1 cellular context compared by ENCODE assay signal in genomic region chr7:77802557-77803410, GRCh38.
A peak's percentile ranks its signal among the peaks of the same experiment; 100 is the strongest.
TF ChIP-seq lines count a peak whose summit lies in the region.

No MANE protein-coding gene starts in this region.

TF ChIP-seq in K562, 482 proteins besides CTCF, POLR2A, EP300 and RAD21 (continues in another document):
- no peak for TF ChIP-seq FUS (optimal IDR thresholded peaks at IDR 0.05; ENCODE audit: low read depth, low read length)
- TF ChIP-seq, protein P1, sequence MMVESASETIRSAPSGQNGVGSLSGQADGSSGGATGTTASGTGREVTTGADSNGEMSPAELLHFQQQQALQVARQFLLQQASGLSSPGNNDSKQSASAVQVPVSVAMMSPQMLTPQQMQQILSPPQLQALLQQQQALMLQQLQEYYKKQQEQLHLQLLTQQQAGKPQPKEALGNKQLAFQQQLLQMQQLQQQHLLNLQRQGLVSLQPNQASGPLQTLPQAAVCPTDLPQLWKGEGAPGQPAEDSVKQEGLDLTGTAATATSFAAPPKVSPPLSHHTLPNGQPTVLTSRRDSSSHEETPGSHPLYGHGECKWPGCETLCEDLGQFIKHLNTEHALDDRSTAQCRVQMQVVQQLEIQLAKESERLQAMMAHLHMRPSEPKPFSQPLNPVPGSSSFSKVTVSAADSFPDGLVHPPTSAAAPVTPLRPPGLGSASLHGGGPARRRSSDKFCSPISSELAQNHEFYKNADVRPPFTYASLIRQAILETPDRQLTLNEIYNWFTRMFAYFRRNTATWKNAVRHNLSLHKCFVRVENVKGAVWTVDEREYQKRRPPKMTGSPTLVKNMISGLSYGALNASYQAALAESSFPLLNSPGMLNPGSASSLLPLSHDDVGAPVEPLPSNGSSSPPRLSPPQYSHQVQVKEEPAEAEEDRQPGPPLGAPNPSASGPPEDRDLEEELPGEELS (CRISPR knock-in tag; IDR thresholded peaks at IDR 0.05; ENCODE audit: borderline replicate concordance): no peak
- TF ChIP-seq ELF1 (tag; IDR thresholded peaks at IDR 0.05): 0 out of 2 replicates have a peak, but pooled peaks have one; percentile 7
- no peak for TF ChIP-seq ID3 (CRISPR knock-in tag; IDR thresholded peaks at IDR 0.05)
- TF ChIP-seq ID3 (tag; IDR thresholded peaks at IDR 0.05): peak; percentile 79
- no peak for TF ChIP-seq E2F3 (CRISPR knock-in tag; IDR thresholded peaks at IDR 0.05)
- no peak for TF ChIP-seq SMARCA4 (IDR thresholded peaks at IDR 0.05)
- TF ChIP-seq SMAD1 (IDR thresholded peaks at IDR 0.05; ENCODE audit: low read depth, low read length, partially characterized antibody): no peak
- TF ChIP-seq, protein P2, sequence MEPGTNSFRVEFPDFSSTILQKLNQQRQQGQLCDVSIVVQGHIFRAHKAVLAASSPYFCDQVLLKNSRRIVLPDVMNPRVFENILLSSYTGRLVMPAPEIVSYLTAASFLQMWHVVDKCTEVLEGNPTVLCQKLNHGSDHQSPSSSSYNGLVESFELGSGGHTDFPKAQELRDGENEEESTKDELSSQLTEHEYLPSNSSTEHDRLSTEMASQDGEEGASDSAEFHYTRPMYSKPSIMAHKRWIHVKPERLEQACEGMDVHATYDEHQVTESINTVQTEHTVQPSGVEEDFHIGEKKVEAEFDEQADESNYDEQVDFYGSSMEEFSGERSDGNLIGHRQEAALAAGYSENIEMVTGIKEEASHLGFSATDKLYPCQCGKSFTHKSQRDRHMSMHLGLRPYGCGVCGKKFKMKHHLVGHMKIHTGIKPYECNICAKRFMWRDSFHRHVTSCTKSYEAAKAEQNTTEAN (CRISPR knock-in tag; IDR thresholded peaks at IDR 0.05): no peak
- no peak for TF ChIP-seq ZNF347 (CRISPR knock-in tag; IDR thresholded peaks at IDR 0.05; ENCODE audit: low read depth)
- no peak for TF ChIP-seq GATA2 (CRISPR knock-in tag; IDR thresholded peaks at IDR 0.05)
- TF ChIP-seq SETDB1 (IDR thresholded peaks at IDR 0.05; ENCODE audit: low read length): no peak
- no peak for TF ChIP-seq ZBTB26 (CRISPR knock-in tag; IDR thresholded peaks at IDR 0.05)
- no peak for TF ChIP-seq ZNF253 (CRISPR knock-in tag; conservative IDR thresholded peaks at IDR 0.05)
- no peak for TF ChIP-seq MTA1 (IDR thresholded peaks at IDR 0.05; ENCODE audit: borderline replicate concordance)
- TF ChIP-seq, protein P3, sequence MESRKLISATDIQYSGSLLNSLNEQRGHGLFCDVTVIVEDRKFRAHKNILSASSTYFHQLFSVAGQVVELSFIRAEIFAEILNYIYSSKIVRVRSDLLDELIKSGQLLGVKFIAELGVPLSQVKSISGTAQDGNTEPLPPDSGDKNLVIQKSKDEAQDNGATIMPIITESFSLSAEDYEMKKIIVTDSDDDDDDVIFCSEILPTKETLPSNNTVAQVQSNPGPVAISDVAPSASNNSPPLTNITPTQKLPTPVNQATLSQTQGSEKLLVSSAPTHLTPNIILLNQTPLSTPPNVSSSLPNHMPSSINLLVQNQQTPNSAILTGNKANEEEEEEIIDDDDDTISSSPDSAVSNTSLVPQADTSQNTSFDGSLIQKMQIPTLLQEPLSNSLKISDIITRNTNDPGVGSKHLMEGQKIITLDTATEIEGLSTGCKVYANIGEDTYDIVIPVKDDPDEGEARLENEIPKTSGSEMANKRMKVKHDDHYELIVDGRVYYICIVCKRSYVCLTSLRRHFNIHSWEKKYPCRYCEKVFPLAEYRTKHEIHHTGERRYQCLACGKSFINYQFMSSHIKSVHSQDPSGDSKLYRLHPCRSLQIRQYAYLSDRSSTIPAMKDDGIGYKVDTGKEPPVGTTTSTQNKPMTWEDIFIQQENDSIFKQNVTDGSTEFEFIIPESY (CRISPR knock-in tag; IDR thresholded peaks at IDR 0.05): no peak
- TF ChIP-seq C11orf30 (IDR thresholded peaks at IDR 0.05; ENCODE audit: low read depth): peak; percentile 66
- no peak for TF ChIP-seq ATF6 (CRISPR knock-in tag; IDR thresholded peaks at IDR 0.05)
- no peak for TF ChIP-seq NR0B1 (IDR thresholded peaks at IDR 0.05; ENCODE audit: partially characterized antibody)
- TF ChIP-seq ZNF212 (CRISPR knock-in tag; IDR thresholded peaks at IDR 0.05): no peak
- TF ChIP-seq, protein P4, sequence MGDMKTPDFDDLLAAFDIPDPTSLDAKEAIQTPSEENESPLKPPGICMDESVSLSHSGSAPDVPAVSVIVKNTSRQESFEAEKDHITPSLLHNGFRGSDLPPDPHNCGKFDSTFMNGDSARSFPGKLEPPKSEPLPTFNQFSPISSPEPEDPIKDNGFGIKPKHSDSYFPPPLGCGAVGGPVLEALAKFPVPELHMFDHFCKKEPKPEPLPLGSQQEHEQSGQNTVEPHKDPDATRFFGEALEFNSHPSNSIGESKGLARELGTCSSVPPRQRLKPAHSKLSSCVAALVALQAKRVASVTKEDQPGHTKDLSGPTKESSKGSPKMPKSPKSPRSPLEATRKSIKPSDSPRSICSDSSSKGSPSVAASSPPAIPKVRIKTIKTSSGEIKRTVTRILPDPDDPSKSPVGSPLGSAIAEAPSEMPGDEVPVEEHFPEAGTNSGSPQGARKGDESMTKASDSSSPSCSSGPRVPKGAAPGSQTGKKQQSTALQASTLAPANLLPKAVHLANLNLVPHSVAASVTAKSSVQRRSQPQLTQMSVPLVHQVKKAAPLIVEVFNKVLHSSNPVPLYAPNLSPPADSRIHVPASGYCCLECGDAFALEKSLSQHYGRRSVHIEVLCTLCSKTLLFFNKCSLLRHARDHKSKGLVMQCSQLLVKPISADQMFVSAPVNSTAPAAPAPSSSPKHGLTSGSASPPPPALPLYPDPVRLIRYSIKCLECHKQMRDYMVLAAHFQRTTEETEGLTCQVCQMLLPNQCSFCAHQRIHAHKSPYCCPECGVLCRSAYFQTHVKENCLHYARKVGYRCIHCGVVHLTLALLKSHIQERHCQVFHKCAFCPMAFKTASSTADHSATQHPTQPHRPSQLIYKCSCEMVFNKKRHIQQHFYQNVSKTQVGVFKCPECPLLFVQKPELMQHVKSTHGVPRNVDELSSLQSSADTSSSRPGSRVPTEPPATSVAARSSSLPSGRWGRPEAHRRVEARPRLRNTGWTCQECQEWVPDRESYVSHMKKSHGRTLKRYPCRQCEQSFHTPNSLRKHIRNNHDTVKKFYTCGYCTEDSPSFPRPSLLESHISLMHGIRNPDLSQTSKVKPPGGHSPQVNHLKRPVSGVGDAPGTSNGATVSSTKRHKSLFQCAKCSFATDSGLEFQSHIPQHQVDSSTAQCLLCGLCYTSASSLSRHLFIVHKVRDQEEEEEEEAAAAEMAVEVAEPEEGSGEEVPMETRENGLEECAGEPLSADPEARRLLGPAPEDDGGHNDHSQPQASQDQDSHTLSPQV (IDR thresholded peaks at IDR 0.05): no peak
- 0 out of 2 replicates have a peak, but pooled peaks have one; percentile 19 for TF ChIP-seq MAFK (IDR thresholded peaks at IDR 0.05; ENCODE audit: low read length)
- peak; percentile 87 for TF ChIP-seq ZNF316 (IDR thresholded peaks at IDR 0.05)
- TF ChIP-seq JUND (IDR thresholded peaks at IDR 0.05; ENCODE audit: borderline replicate concordance, low read depth, low read length): no peak
- no peak for TF ChIP-seq JUND (tag; IDR thresholded peaks at IDR 0.05; ENCODE audit: borderline replicate concordance, low read depth, low read length)
- no peak for TF ChIP-seq ERF (CRISPR knock-in tag; IDR thresholded peaks at IDR 0.05)
- TF ChIP-seq, protein P5, sequence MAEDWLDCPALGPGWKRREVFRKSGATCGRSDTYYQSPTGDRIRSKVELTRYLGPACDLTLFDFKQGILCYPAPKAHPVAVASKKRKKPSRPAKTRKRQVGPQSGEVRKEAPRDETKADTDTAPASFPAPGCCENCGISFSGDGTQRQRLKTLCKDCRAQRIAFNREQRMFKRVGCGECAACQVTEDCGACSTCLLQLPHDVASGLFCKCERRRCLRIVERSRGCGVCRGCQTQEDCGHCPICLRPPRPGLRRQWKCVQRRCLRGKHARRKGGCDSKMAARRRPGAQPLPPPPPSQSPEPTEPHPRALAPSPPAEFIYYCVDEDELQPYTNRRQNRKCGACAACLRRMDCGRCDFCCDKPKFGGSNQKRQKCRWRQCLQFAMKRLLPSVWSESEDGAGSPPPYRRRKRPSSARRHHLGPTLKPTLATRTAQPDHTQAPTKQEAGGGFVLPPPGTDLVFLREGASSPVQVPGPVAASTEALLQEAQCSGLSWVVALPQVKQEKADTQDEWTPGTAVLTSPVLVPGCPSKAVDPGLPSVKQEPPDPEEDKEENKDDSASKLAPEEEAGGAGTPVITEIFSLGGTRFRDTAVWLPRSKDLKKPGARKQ (CRISPR knock-in tag; IDR thresholded peaks at IDR 0.05): no peak
- TF ChIP-seq ZNF121 (CRISPR knock-in tag; conservative IDR thresholded peaks at IDR 0.05): peak; percentile 82
- TF ChIP-seq DDX20 (tag; IDR thresholded peaks at IDR 0.05; ENCODE audit: low read depth): no peak
- TF ChIP-seq, protein P6, sequence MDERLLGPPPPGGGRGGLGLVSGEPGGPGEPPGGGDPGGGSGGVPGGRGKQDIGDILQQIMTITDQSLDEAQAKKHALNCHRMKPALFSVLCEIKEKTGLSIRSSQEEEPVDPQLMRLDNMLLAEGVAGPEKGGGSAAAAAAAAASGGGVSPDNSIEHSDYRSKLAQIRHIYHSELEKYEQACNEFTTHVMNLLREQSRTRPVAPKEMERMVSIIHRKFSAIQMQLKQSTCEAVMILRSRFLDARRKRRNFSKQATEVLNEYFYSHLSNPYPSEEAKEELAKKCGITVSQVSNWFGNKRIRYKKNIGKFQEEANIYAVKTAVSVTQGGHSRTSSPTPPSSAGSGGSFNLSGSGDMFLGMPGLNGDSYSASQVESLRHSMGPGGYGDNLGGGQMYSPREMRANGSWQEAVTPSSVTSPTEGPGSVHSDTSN (CRISPR knock-in tag; IDR thresholded peaks at IDR 0.05; ENCODE audit: low read depth): no peak
- TF ChIP-seq, protein P6 (tag; conservative IDR thresholded peaks at IDR 0.05; ENCODE audit: low read depth): no peak
- TF ChIP-seq, protein P7, sequence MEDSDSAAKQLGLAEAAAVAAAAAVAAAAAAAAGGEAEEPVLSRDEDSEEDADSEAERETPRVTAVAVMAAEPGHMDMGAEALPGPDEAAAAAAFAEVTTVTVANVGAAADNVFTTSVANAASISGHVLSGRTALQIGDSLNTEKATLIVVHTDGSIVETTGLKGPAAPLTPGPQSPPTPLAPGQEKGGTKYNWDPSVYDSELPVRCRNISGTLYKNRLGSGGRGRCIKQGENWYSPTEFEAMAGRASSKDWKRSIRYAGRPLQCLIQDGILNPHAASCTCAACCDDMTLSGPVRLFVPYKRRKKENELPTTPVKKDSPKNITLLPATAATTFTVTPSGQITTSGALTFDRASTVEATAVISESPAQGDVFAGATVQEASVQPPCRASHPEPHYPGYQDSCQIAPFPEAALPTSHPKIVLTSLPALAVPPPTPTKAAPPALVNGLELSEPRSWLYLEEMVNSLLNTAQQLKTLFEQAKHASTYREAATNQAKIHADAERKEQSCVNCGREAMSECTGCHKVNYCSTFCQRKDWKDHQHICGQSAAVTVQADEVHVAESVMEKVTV (CRISPR knock-in tag; IDR thresholded peaks at IDR 0.05): 0 out of 2 replicates have a peak, but pooled peaks have one; percentile 9
- TF ChIP-seq ZC3H4 (CRISPR knock-in tag; IDR thresholded peaks at IDR 0.05; ENCODE audit: borderline replicate concordance): no peak
